In the genomic region with DNA sequence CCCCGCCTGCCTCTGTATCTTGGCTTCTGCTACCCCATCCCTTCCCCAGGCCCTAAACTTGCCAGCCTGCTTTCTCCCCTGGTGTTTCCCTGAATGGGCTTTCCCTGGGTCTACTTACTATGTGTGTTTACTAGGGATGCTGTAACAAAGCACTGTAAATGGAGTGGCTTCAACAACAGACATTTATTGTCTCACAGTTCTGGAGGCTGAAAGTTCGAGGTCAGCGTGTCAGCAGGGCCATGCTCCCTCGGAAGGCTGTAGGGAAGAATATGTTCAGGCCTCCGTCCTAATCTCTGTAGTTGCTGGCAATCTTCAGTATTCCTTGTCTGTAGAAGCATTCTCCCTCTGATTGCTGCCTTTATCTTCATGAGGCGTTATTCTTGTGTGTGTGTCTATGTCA, we compare ENCODE assay signal across 25 cellular contexts.
"Had no signal": no experiment of that assay in that cellular context is flagged by ENCODE, and none has a peak within 500 bp of the region (broad histone marks: within the 10 kb centered on the region; RNA-seq: fewer than 3 reads in every experiment).

No MANE protein-coding gene starts in this region.

- H3K27ac ChIP-seq: hepatocyte, lower lobe of right lung, pancreas, psoas muscle, right lobe of liver, suprapubic skin, thoracic aorta, tibial artery, upper lobe of right lung had no signal

- H3K9me3 Mint-ChIP-seq: naive thymus-derived CD8-positive, alpha-beta T cell; stimulated activated naive B cell treated with anti-CD40 and anti-IgM and Interleukin-4, amounts not matched to agents 10 μg/mL and 1 μg/mL and 100 μg/mL, for 72 hours; stimulated activated naive CD8-positive, alpha-beta T cell treated with anti-CD3 and anti-CD28 coated beads, Interleukin-15, Interleukin-2, amounts not matched to agents 100 ng/mL and 50 ng/mL, for 24 hours had no signal

- DNase-seq: glutamatergic neuron; heart left ventricle; islet precursor cell; lower lobe of right lung; mammary epithelial cell; mesenchymal stem cell; naive thymus-derived CD8-positive, alpha-beta T cell; nucleus accumbens; pancreas; psoas muscle; right lobe of liver; stimulated activated CD4-positive, alpha-beta T cell treated with anti-CD3 and anti-CD28 coated beads, Interleukin-12 subunit alpha, Interleukin-12 subunit beta, amount 100 ng/mL, for 4 hours; stimulated activated CD4-positive, alpha-beta T cell treated with anti-CD3 and anti-CD28 coated beads, Interleukin-15, amount 100 ng/mL, for 24 hours; stimulated activated CD4-positive, alpha-beta T cell treated with anti-CD3 and anti-CD28 coated beads, Interleukin-2, amount 100 ng/mL, for 24 hours; stimulated activated CD4-positive, alpha-beta T cell treated with anti-CD3 and anti-CD28 coated beads, Interleukin-4, amount 100 ng/mL, for 1 hour; stimulated activated naive B cell treated with anti-CD40 and anti-IgM and Interleukin-4, amounts not matched to agents 10 μg/mL and 1 μg/mL and 100 μg/mL, for 72 hours; tibial artery; trophoblast cell; upper lobe of right lung; uterus had no signal

- H3K27ac Mint-ChIP-seq: naive thymus-derived CD8-positive, alpha-beta T cell; stimulated activated naive B cell treated with anti-CD40 and anti-IgM and Interleukin-4, amounts not matched to agents 10 μg/mL and 1 μg/mL and 100 μg/mL, for 72 hours; stimulated activated naive CD8-positive, alpha-beta T cell treated with anti-CD3 and anti-CD28 coated beads, Interleukin-15, Interleukin-2, amounts not matched to agents 100 ng/mL and 50 ng/mL, for 24 hours had no signal

- H3K4me3 ChIP-seq: heart left ventricle, hepatocyte, lower lobe of right lung, pancreas, psoas muscle, right lobe of liver, smooth muscle cell, suprapubic skin, thoracic aorta, tibial artery, upper lobe of right lung, uterus had no signal

- H3K36me3 Mint-ChIP-seq: naive thymus-derived CD8-positive, alpha-beta T cell; stimulated activated naive B cell treated with anti-CD40 and anti-IgM and Interleukin-4, amounts not matched to agents 10 μg/mL and 1 μg/mL and 100 μg/mL, for 72 hours had no signal

- H3K4me2 ChIP-seq: hepatocyte, smooth muscle cell had no signal

- H2AFZ ChIP-seq: hepatocyte had no signal

- H3K4me1 ChIP-seq: pancreas, psoas muscle, right lobe of liver, suprapubic skin, tibial artery, upper lobe of right lung, uterus had no signal

- H3K4me3 Mint-ChIP-seq: naive thymus-derived CD8-positive, alpha-beta T cell; stimulated activated naive B cell treated with anti-CD40 and anti-IgM and Interleukin-4, amounts not matched to agents 10 μg/mL and 1 μg/mL and 100 μg/mL, for 72 hours; stimulated activated naive CD8-positive, alpha-beta T cell treated with anti-CD3 and anti-CD28 coated beads, Interleukin-15, Interleukin-2, amounts not matched to agents 100 ng/mL and 50 ng/mL, for 24 hours had no signal

- H3K9me3 ChIP-seq: heart left ventricle, lower lobe of right lung, pancreas, psoas muscle, right lobe of liver, suprapubic skin, thoracic aorta, tibial artery, upper lobe of right lung, uterus had no signal

- ATAC-seq: lower lobe of right lung; naive thymus-derived CD8-positive, alpha-beta T cell; pancreas; psoas muscle; stimulated activated naive B cell treated with anti-CD40 and anti-IgM and Interleukin-4, amounts not matched to agents 10 μg/mL and 1 μg/mL and 100 μg/mL, for 72 hours had no signal

- H3K79me2 ChIP-seq: hepatocyte had no signal

- H3K27me3 ChIP-seq: heart left ventricle, hepatocyte, pancreas, right lobe of liver, suprapubic skin, tibial artery, upper lobe of right lung, uterus had no signal

- H3K4me1 Mint-ChIP-seq: naive thymus-derived CD8-positive, alpha-beta T cell; stimulated activated naive B cell treated with anti-CD40 and anti-IgM and Interleukin-4, amounts not matched to agents 10 μg/mL and 1 μg/mL and 100 μg/mL, for 72 hours had no signal

- H3K36me3 ChIP-seq: heart left ventricle, lower lobe of right lung, pancreas, right lobe of liver, suprapubic skin, thoracic aorta, tibial artery, upper lobe of right lung, uterus had no signal
